ENCODE assay signal across 1 cellular context in genomic region chr1:22223176-22223575, GRCh38.
TF ChIP-seq lines count a peak whose summit lies in the region.

No MANE protein-coding gene starts in this region.

TF ChIP-seq in H1, 55 proteins besides CTCF, POLR2A, EP300 and RAD21 (continued from another document):
- no peak for TF ChIP-seq KDM1A (IDR thresholded peaks at IDR 0.05; ENCODE audit: borderline replicate concordance, low read length)
- no peak for TF ChIP-seq CTBP2 (IDR thresholded peaks at IDR 0.05; ENCODE audit: borderline replicate concordance, insufficient read depth, insufficient read length, low read length)
- TF ChIP-seq SRF (IDR thresholded peaks at IDR 0.05; ENCODE audit: low read depth, low read length) = no peak
- TF ChIP-seq HDAC6 (IDR thresholded peaks at IDR 0.05; ENCODE audit: low read depth, low read length) = no peak
- no peak for TF ChIP-seq CHD2 (IDR thresholded peaks at IDR 0.05; ENCODE audit: low read length)
- TF ChIP-seq TBP (IDR thresholded peaks at IDR 0.05; ENCODE audit: low read depth, low read length) = no peak
- no peak for TF ChIP-seq ATF2 (IDR thresholded peaks at IDR 0.05; ENCODE audit: low read length)
- no peak for TF ChIP-seq JUND (IDR thresholded peaks at IDR 0.05; ENCODE audit: low read length)
- no peak for TF ChIP-seq TEAD4 (IDR thresholded peaks at IDR 0.05; ENCODE audit: low read depth, low read length)
- no peak for TF ChIP-seq CBX8 (IDR thresholded peaks at IDR 0.05; ENCODE audit: borderline replicate concordance, low read depth, low read length)
- TF ChIP-seq YY1 (IDR thresholded peaks at IDR 0.05; ENCODE audit: low read depth, low read length) = no peak
- no peak for TF ChIP-seq SUZ12 (IDR thresholded peaks at IDR 0.05; ENCODE audit: low read length)
- no peak for TF ChIP-seq KDM4A (IDR thresholded peaks at IDR 0.05; ENCODE audit: low read depth, low read length, severe bottlenecking)
- TF ChIP-seq MAX (IDR thresholded peaks at IDR 0.05) = no peak
